ENCODE assay signal across 8 cellular contexts in the genomic region with DNA sequence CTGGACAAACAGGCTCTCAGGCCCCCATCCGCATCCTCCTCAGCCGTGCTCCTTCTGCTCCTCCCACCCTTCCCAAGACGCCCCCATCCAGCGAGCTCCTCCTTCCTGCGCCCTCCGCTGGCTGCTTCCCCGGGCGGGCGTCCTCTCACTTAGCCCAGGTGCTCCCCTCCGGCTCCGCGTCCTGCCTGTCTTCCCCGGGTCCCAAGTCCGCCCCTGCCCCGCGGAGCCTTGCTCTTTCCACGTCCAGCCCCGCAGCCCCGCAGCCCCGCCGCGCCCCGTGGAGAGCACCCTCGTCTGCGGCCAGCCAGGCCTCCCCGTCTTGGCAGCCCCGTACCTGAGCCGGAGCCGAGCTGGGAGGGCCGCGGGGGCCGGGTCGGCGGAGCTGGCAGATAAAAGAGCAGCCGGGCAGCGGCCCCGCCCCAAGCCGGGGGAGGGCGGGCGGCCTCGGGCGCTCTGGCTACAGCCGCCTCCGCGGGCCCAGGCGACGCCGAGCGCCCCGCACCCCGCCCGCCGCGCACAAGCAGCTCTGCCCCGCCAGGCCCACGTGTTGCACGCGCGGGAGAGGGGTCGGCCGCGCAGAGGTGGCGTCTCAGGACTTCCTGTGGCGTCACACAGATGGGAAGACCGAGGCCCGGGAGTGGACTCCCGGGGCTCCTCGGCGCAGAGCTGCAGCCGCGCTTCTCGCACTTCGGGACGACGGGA.
A peak's percentile ranks its signal among the peaks of the same experiment; 100 is the strongest.
DNase-seq lines count a peak whose midpoint lies in the region; ATAC-seq and TF ChIP-seq lines count a peak whose summit lies in the region.

A gene with protein sequence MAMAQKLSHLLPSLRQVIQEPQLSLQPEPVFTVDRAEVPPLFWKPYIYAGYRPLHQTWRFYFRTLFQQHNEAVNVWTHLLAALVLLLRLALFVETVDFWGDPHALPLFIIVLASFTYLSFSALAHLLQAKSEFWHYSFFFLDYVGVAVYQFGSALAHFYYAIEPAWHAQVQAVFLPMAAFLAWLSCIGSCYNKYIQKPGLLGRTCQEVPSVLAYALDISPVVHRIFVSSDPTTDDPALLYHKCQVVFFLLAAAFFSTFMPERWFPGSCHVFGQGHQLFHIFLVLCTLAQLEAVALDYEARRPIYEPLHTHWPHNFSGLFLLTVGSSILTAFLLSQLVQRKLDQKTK (minus strand): TSS at position 555 of the 702 bp plus-strand sequence. CDS start 11,869 bp downstream, outside the sequence.

- ATAC-seq in HG03175 (IDR thresholded peaks at IDR 0.05; ENCODE audit: unreplicated experiment) = no peak

- in situ Hi-C loops in astrocyte of the cerebellum (cut with HindIII; ENCODE audit: low sequenced_read_pairs) = no loop called here

- no peaks in the 10 kb centered on the region for H3K27me3 ChIP-seq in rectal smooth muscle tissue (ENCODE audit: control insufficient read depth, insufficient read depth, low read length)

- DNase-seq in AG08396 (ENCODE audit: low spot score) (peak; percentile 88), GM19238 (ENCODE audit: insufficient read length, low spot score) (peak; percentile 64), LoVo (ENCODE audit: low spot score) (peak; percentile 75), T1000 (lab: John Stamatoyannopoulos, UW) (peak; percentile 69), astrocyte of the cerebellum (ENCODE audit: low read depth) (no peak), hippocampal formation (lab: John Stamatoyannopoulos, UW) (peak; percentile 51 to 64)

- TF ChIP-seq CTCF in astrocyte of the cerebellum (IDR thresholded peaks at IDR 0.05; ENCODE audit: low read depth, low read length, missing control alignments) = peak; percentile 1

- H3K4me3 ChIP-seq in astrocyte of the cerebellum (ENCODE audit: low read depth, low read length) (peak within 1 kb of the TSS; percentile 53), rectal smooth muscle tissue (ENCODE audit: low read length) (peak within 1 kb of the TSS; percentile 78)

- no peaks in the 10 kb centered on the region for H3K36me3 ChIP-seq in rectal smooth muscle tissue (ENCODE audit: control insufficient read depth, insufficient read depth, low read length)

- peak within 1 kb of the TSS; percentile 79 for H3K27ac ChIP-seq in rectal smooth muscle tissue (ENCODE audit: low read depth, low read length)

- peak within 1 kb of the TSS; percentile 57 for H3K9ac ChIP-seq in rectal smooth muscle tissue (ENCODE audit: low read length)

- peaks cover 6% of the 10 kb centered on the region for H3K4me1 ChIP-seq in rectal smooth muscle tissue (ENCODE audit: control insufficient read depth, insufficient read depth, low read length)
